In the genomic region with DNA sequence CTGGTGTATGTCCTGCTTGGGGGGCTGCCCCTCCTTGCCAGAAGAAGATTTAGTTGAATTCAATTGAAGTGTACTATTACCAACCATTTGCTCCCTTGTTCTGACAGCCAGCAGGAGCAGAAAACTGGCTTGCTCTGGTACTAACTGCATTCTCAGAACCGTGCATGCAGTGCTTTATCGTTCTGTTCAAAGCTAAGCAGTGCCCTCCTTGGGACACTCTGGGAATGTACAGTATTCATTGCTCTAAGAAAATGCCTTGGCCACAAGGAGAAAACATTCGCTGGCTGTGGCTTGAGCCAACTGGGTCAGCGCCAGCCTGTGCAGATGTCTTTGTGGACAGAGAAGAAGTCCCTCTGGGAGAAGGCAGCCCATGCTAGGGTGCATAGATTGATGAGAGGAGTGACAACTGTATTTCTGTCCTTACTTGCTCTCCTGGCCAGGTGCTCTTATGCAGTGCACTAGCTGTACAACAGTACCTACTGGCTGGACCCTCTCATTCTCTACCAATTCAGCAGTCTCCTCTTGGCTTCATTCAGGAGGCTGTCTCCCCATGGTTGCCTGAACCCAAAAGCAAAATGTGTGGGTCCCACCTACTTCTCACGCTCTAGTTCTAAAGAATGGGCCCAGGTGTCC, we compare ENCODE assay signal across 9 cellular contexts.
DNase-seq lines count a peak whose midpoint lies in the region; ATAC-seq, FAIRE-seq and TF ChIP-seq lines count a peak whose summit lies in the region.
"Had no signal": no experiment of that assay in that cellular context is flagged by ENCODE, and none has a peak within 500 bp of the region (broad histone marks: within the 10 kb centered on the region; RNA-seq: fewer than 3 reads in every experiment).

No MANE protein-coding gene starts in this region.

- no peaks in the 10 kb centered on the region for H3K27me3 ChIP-seq in GM23338 (ENCODE audit: insufficient read depth)
- H3K27me3 ChIP-seq in thyroid gland = no peaks in the 10 kb centered on the region

- H3K4me1 Mint-ChIP-seq in GM23338 = peaks cover 11% of the 10 kb centered on the region; the same call in 2 of the 3 replicates
- peaks cover 23% of the 10 kb centered on the region for H3K4me1 Mint-ChIP-seq in chondrocyte (ENCODE audit: low read depth)
- no peaks in the 10 kb centered on the region for H3K4me1 Mint-ChIP-seq in activated CD4-positive, alpha-beta T cell treated with anti-CD3 and anti-CD28 coated beads, Interleukin-2, amount 10 ng/mL, durations not matched to agents 7 days and 5 days

- FAIRE-seq in A549 (lab: Jason Lieb, UNC) = no peak
- FAIRE-seq: colon had no signal

- CTCF ChIA-PET in A549 (lab: Yijun Ruan, JAX) = interaction anchor here (0.6 to 11.7 kb wide), 10 partner anchors 115 to 346 kb away, joined by 3 to 177 read pairs (median 3); no protein-coding TSS in a partner anchor
- CTCF ChIA-PET in activated CD4-positive, alpha-beta T cell treated with anti-CD3 and anti-CD28 coated beads, Interleukin-2, amount 10 ng/mL, durations not matched to agents 7 days and 5 days (lab: Charles Lee) = no interaction called here

- H3K4me3 ChIP-seq in A549 (no peak overlapping the region), GM23338 (no peak overlapping the region), thyroid gland (replicated peaks in 1 of 3) (no peak overlapping the region)

- peak overlapping the region; percentile 63 to 87 for H3K27ac ChIP-seq in A549
- no peak overlapping the region for H3K27ac ChIP-seq in GM23338 (ENCODE audit: low read depth)
- no peak overlapping the region for H3K27ac ChIP-seq in thyroid gland

- H3K36me3 Mint-ChIP-seq in GM23338 (ENCODE audit: low read depth) (no peaks in the 10 kb centered on the region), chondrocyte (ENCODE audit: low read depth) (no peaks in the 10 kb centered on the region)
- no peaks in the 10 kb centered on the region for H3K36me3 Mint-ChIP-seq in activated CD4-positive, alpha-beta T cell treated with anti-CD3 and anti-CD28 coated beads, Interleukin-2, amount 10 ng/mL, durations not matched to agents 7 days and 5 days (ENCODE audit: low read depth)

- peak; percentile 68 for TF ChIP-seq CTCF in A549 (IDR thresholded peaks at IDR 0.05)
- TF ChIP-seq CTCF in GM23338 (conservative IDR thresholded peaks at IDR 0.05; ENCODE audit: low read depth in 2 of 2) = peak; percentile 42 to 68
- TF ChIP-seq CTCF in chondrocyte (IDR thresholded peaks at IDR 0.05) = peak; percentile 88
- peak in 4 of 6 experiments; percentile 39 to 78 (median 59) for TF ChIP-seq CTCF in thyroid gland (IDR thresholded peaks at IDR 0.05)

- DNase-seq in A549 (ENCODE audit: low read depth in 1 of 2, low spot score in 1 of 2) (peak; percentile 56 to 79), GM23338 (ENCODE audit: low spot score) (peak; percentile 43), NCI-H69 (lab: John Stamatoyannopoulos, UW) (peak; percentile 88), chondrocyte (ENCODE audit: low spot score) (no peak), left lobe of liver (ENCODE audit: low spot score) (no peak), thyroid gland (peak; percentile 67 to 70)
- DNase-seq in activated CD4-positive, alpha-beta T cell treated with anti-CD3 and anti-CD28 coated beads, Interleukin-2, amount 10 ng/mL, durations not matched to agents 7 days and 5 days = no peak

- H3K4me2 ChIP-seq in A549 (peak overlapping the region; percentile 50), GM23338 (no peak overlapping the region)

- POLR2A ChIA-PET in A549 (lab: Yijun Ruan, JAX) = no interaction called here
- POLR2A ChIA-PET in activated CD4-positive, alpha-beta T cell treated with anti-CD3 and anti-CD28 coated beads, Interleukin-2, amount 10 ng/mL, durations not matched to agents 7 days and 5 days (lab: Charles Lee) = no interaction called here

- H3K9me3 Mint-ChIP-seq in GM23338 = no peaks in the 10 kb centered on the region
- no peaks in the 10 kb centered on the region for H3K9me3 Mint-ChIP-seq in chondrocyte (ENCODE audit: low read depth)
- no peaks in the 10 kb centered on the region for H3K9me3 Mint-ChIP-seq in activated CD4-positive, alpha-beta T cell treated with anti-CD3 and anti-CD28 coated beads, Interleukin-2, amount 10 ng/mL, durations not matched to agents 7 days and 5 days

- no peaks in the 10 kb centered on the region for H3K36me3 ChIP-seq in GM23338 (ENCODE audit: insufficient read depth)
- no peaks in the 10 kb centered on the region for H3K36me3 ChIP-seq in thyroid gland

- TF ChIP-seq RAD21 in A549 (conservative IDR thresholded peaks at IDR 0.05 in 1 of 2, IDR thresholded peaks at IDR 0.05 in 1 of 2) = peak; percentile 95

- H3K9me2 ChIP-seq in GM23338 (ENCODE audit: insufficient read depth) = no peaks in the 10 kb centered on the region

- H3K27me3 Mint-ChIP-seq in GM23338 (ENCODE audit: insufficient read depth, low read depth, poor library complexity) (no peaks in the 10 kb centered on the region), chondrocyte (ENCODE audit: low read depth) (no peaks in the 10 kb centered on the region)
- H3K27me3 Mint-ChIP-seq in activated CD4-positive, alpha-beta T cell treated with anti-CD3 and anti-CD28 coated beads, Interleukin-2, amount 10 ng/mL, durations not matched to agents 7 days and 5 days = peaks cover 2% of the 10 kb centered on the region

- no peaks in the 10 kb centered on the region for H3K79me2 ChIP-seq in GM23338 (replicated peaks; ENCODE audit: insufficient read depth)

- H3K4me1 ChIP-seq in A549 (peaks cover 27% of the 10 kb centered on the region), GM23338 (ENCODE audit: insufficient read depth) (no peaks in the 10 kb centered on the region), thyroid gland (peaks cover 0 to 8% of the 10 kb centered on the region in 2 donors)

- no peaks in the 10 kb centered on the region for H3K9me3 ChIP-seq in A549
- no peaks in the 10 kb centered on the region for H3K9me3 ChIP-seq in thyroid gland

- no peaks in the 10 kb centered on the region for H4K20me1 ChIP-seq in GM23338 (replicated peaks; ENCODE audit: insufficient read depth)

- intact Hi-C loops in thyroid gland (cut with DNase I) = loop anchor here (10.0 kb wide), 2 partner anchors 257 to 347 kb away; no protein-coding TSS in a partner anchor

- H3K4me3 Mint-ChIP-seq in GM23338 (no peak overlapping the region), chondrocyte (ENCODE audit: unreplicated experiment) (no peak overlapping the region)
- no peak overlapping the region for H3K4me3 Mint-ChIP-seq in activated CD4-positive, alpha-beta T cell treated with anti-CD3 and anti-CD28 coated beads, Interleukin-2, amount 10 ng/mL, durations not matched to agents 7 days and 5 days

- 21% methylated on average over 5 of the region's 5 CpGs for WGBS in A549 (ENCODE audit: missing lambda C conversion rate)
- 27% methylated on average over 5 of the region's 5 CpGs for WGBS in thyroid gland, 2 donors

- H2AFZ ChIP-seq in GM23338 = peak overlapping the region; percentile 89

- ATAC-seq in A549 (peak; percentile 93 to 97), GM23338 (peak; percentile 77), left lobe of liver (peak; percentile 83), HG03457 (IDR thresholded peaks at IDR 0.05; ENCODE audit: unreplicated experiment) (no peak)

- H3K27ac Mint-ChIP-seq in GM23338 (no peak overlapping the region), chondrocyte (ENCODE audit: unreplicated experiment) (no peak overlapping the region)
- H3K27ac Mint-ChIP-seq in activated CD4-positive, alpha-beta T cell treated with anti-CD3 and anti-CD28 coated beads, Interleukin-2, amount 10 ng/mL, durations not matched to agents 7 days and 5 days = no peak overlapping the region

- TF ChIP-seq EP300 in A549 (IDR thresholded peaks at IDR 0.05) = no peak

- TF ChIP-seq POLR2A in A549 (IDR thresholded peaks at IDR 0.05; ENCODE audit: low read length) (no peak), thyroid gland (IDR thresholded peaks at IDR 0.05) (no peak)

- no peaks in the 10 kb centered on the region for H3F3A ChIP-seq in GM23338 (replicated peaks; ENCODE audit: low read depth)

TF ChIP-seq in A549, 52 proteins besides CTCF, POLR2A, EP300 and RAD21:
- no peak for TF ChIP-seq EHF (CRISPR knock-in tag; IDR thresholded peaks at IDR 0.05)
- peak; percentile 94 for TF ChIP-seq SMC3 (IDR thresholded peaks at IDR 0.05)
- TF ChIP-seq, protein P1, sequence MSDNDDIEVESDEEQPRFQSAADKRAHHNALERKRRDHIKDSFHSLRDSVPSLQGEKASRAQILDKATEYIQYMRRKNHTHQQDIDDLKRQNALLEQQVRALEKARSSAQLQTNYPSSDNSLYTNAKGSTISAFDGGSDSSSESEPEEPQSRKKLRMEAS (IDR thresholded peaks at IDR 0.05) = peak; percentile 47
- no peak for TF ChIP-seq KDM5A (IDR thresholded peaks at IDR 0.05)
- no peak for TF ChIP-seq CBX2 (IDR thresholded peaks at IDR 0.05; ENCODE audit: borderline replicate concordance, low read depth)
- TF ChIP-seq MAFK (IDR thresholded peaks at IDR 0.05; ENCODE audit: partially characterized antibody) = no peak

TF ChIP-seq in GM23338, 12 proteins besides CTCF, POLR2A, EP300 and RAD21 (continues in another document):
- no peak for TF ChIP-seq ZNF114 (CRISPR knock-in tag; IDR thresholded peaks at IDR 0.05)
- no peak for TF ChIP-seq JUNB (IDR thresholded peaks at IDR 0.05; ENCODE audit: unreplicated experiment)
- TF ChIP-seq EZH2phosphoT487 (IDR thresholded peaks at IDR 0.05; ENCODE audit: unreplicated experiment) = no peak

Comparison
In these comparisons a context has a peak if more than half of its experiments do, and no peak if none do; other contexts are left out.
1. DNase-seq: peak in A549 (2 of 2), GM23338 (single experiment), NCI-H69 (single experiment) and thyroid gland (2 of 2); none in chondrocyte (single experiment), left lobe of liver (single experiment) and activated CD4-positive, alpha-beta T cell treated with anti-CD3 and anti-CD28 coated beads, Interleukin-2, amount 10 ng/mL, durations not matched to agents 7 days and 5 days (single experiment).
2. H3K27ac ChIP-seq: peak in A549 (2 of 2); none in GM23338 (single experiment) and thyroid gland (0 of 3).
3. Peak in every context shown above with its lines, with median percentiles within 50 percentile points of each other: CTCF ChIP-seq.